ENCODE assay signal across 8 cellular contexts in genomic region chr3:43161684-43162512, GRCh38. TPM values are rescaled to one million over a fixed set of nuclear protein-coding genes. Genes with fewer than 3 reads are reported as not detected.
DNase-seq lines count a peak whose midpoint lies in the region; ATAC-seq, FAIRE-seq and TF ChIP-seq lines count a peak whose summit lies in the region.

No MANE protein-coding gene starts in this region.

- no peak overlapping the region for H4K5ac ChIP-seq in H1 (ENCODE audit: insufficient read length, low read depth, low read length)

- H3K23me2 ChIP-seq in H1 (ENCODE audit: low read depth, low read length): no peaks in the 10 kb centered on the region

- POLR2A ChIA-PET in RWPE1 (lab: Yijun Ruan, JAX; ENCODE audit: low non-redundant PET) (no interaction called here), H1 (lab: Charles Lee; ENCODE audit: partially characterized antibody) (no interaction called here)

- no peaks in the 10 kb centered on the region for H3K36me3 ChIP-seq in H1 (ENCODE audit: control insufficient read depth in 2 of 4, insufficient read depth in 4 of 4, low read length in 3 of 4)

- no peak for DNase-seq in activated CD8-positive, alpha-beta memory T cell treated with anti-CD3 and anti-CD28 coated beads, Interleukin-2, amount 10 ng/mL, durations not matched to agents 7 days and 5 days
- no peak for DNase-seq in activated CD8-positive, alpha-beta memory T cell treated with anti-CD3 and anti-CD28 coated beads for 24 hours
- DNase-seq in RWPE1 (ENCODE audit: low spot score) (peak; percentile 21), H1 (ENCODE audit: low read depth in 1 of 2, low spot score in 2 of 2) (no peak)
- no peak for DNase-seq in natural killer cell treated with Interleukin-12 subunit alpha and Interleukin-12 subunit beta and Interleukin-15 and Interleukin-18, amount 100 ng/mL, for 72 hours (ENCODE audit: low spot score)

- H3K36me3 Mint-ChIP-seq in activated CD8-positive, alpha-beta memory T cell treated with anti-CD3 and anti-CD28 coated beads, Interleukin-2, amount 10 ng/mL, durations not matched to agents 7 days and 5 days: peaks cover 19% of the 10 kb centered on the region
- peaks cover 12% of the 10 kb centered on the region for H3K36me3 Mint-ChIP-seq in natural killer cell treated with Interleukin-12 subunit alpha and Interleukin-12 subunit beta and Interleukin-15 and Interleukin-18, amount 100 ng/mL, for 72 hours

- H2BK5ac ChIP-seq in H1 (ENCODE audit: low read depth, low read length): no peak overlapping the region

- peak; percentile 59 to 60 for TF ChIP-seq RAD21 in H1 (IDR thresholded peaks at IDR 0.05 in 1 of 2, conservative IDR thresholded peaks at IDR 0.05 in 1 of 2; ENCODE audit: low read depth in 2 of 2, low read length in 2 of 2)

- peaks cover 0 to 7% (median 3%) of the 10 kb centered on the region in 4 experiments; a peak in 3 of 7 replicates for H3K4me1 ChIP-seq in H1 (replicated peaks in 1 of 4; ENCODE audit: control insufficient read depth in 3 of 4, insufficient read depth in 4 of 4, low read length in 3 of 4)

- no peak overlapping the region for H2BK20ac ChIP-seq in H1 (ENCODE audit: low read length)

- no peak overlapping the region for H2AFZ ChIP-seq in H1 (ENCODE audit: low read length)

- H3K79me1 ChIP-seq in H1 (ENCODE audit: low read depth, low read length): no peaks in the 10 kb centered on the region

- H3K27me3 ChIP-seq in H1 (replicated peaks in 1 of 4; ENCODE audit: control insufficient read depth in 3 of 4, extremely low read depth in 1 of 4, insufficient read depth in 3 of 4, low read length in 3 of 4): no peaks in the 10 kb centered on the region

- TF ChIP-seq POLR2A in H1 (IDR thresholded peaks at IDR 0.05; ENCODE audit: control extremely low read depth in 1 of 2, low read depth in 2 of 2, low read length in 2 of 2): no peak

- no peak for TF ChIP-seq EP300 in H1 (IDR thresholded peaks at IDR 0.05; ENCODE audit: borderline replicate concordance in 1 of 2, low read depth in 2 of 2, low read length in 2 of 2)

- H3K27ac ChIP-seq in RWPE1: peak overlapping the region; percentile 73
- H3K27ac ChIP-seq in H1 (ENCODE audit: low read depth, low read length): no peak overlapping the region

- 68% methylated on average over 9 of the region's 9 CpGs; no CpG with 5 or more reads in 1 of the 2 experiments for WGBS in H1 (ENCODE audit: extremely low coverage in 1 of 2, insufficient coverage in 1 of 2, insufficient read length in 1 of 2, insufficient replicate concordance in 2 of 2, low coverage in 1 of 2, low lambda C conversion rate in 2 of 2, missing lambda C conversion rate in 1 of 2), 2 experiments

- H4K8ac ChIP-seq in H1 (ENCODE audit: extremely low read depth, insufficient read depth, low read length): no peak overlapping the region; the same call in 1 of the 2 replicates

- H4K91ac ChIP-seq in H1 (replicated peaks; ENCODE audit: insufficient read length, low read length): no peak overlapping the region

- CTCF ChIA-PET in activated CD8-positive, alpha-beta memory T cell treated with anti-CD3 and anti-CD28 coated beads, Interleukin-2, amount 10 ng/mL, durations not matched to agents 7 days and 5 days (lab: Charles Lee): interaction anchor here (0.8 to 5.5 kb wide), 30 partner anchors 9 to 371 kb away, joined by 3 to 62 read pairs (median 4); partner anchors contain the start of gene SNRK
- CTCF ChIA-PET in RWPE1 (lab: Yijun Ruan, JAX): interaction anchor here (0.6 kb wide), 1 partner anchor 11 kb away, joined by 3 read pairs; no protein-coding TSS in a partner anchor
- CTCF ChIA-PET in H1 (lab: Charles Lee; ENCODE audit: partially characterized antibody): interaction anchor here (0.7 to 4.4 kb wide), 21 partner anchors 8 to 350 kb away, joined by 3 to 26 read pairs (median 3); no protein-coding TSS in a partner anchor

- H3K23ac ChIP-seq in H1 (ENCODE audit: insufficient read length): no peak overlapping the region

- no peak overlapping the region for H3K14ac ChIP-seq in H1 (ENCODE audit: insufficient read length)

- no peak overlapping the region for H3K56ac ChIP-seq in H1 (replicated peaks; ENCODE audit: insufficient read length, low read depth, low read length)

- H3K9me3 ChIP-seq in H1 (ENCODE audit: insufficient read depth in 2 of 2, low read depth in 1 of 2, low read length in 1 of 2): no peaks in the 10 kb centered on the region

- H3K9me3 Mint-ChIP-seq in activated CD8-positive, alpha-beta memory T cell treated with anti-CD3 and anti-CD28 coated beads, Interleukin-2, amount 10 ng/mL, durations not matched to agents 7 days and 5 days (ENCODE audit: low read depth): peaks cover 17% of the 10 kb centered on the region
- no peaks in the 10 kb centered on the region for H3K9me3 Mint-ChIP-seq in natural killer cell treated with Interleukin-12 subunit alpha and Interleukin-12 subunit beta and Interleukin-15 and Interleukin-18, amount 100 ng/mL, for 72 hours

- H3K4ac ChIP-seq in H1 (replicated peaks; ENCODE audit: insufficient read length, low read depth, low read length): no peak overlapping the region

- no peak overlapping the region for H2AK5ac ChIP-seq in H1 (ENCODE audit: low read depth, low read length)

- no peak overlapping the region for H2BK120ac ChIP-seq in H1 (replicated peaks; ENCODE audit: low read depth, low read length)

- TF ChIP-seq CTCF in RWPE1 (conservative IDR thresholded peaks at IDR 0.05; ENCODE audit: low read depth) (no peak), H1 (IDR thresholded peaks at IDR 0.05; ENCODE audit: control extremely low read depth in 1 of 3, insufficient read depth in 1 of 3, low read depth in 1 of 3, low read length in 3 of 3) (peak in 2 of 3 experiments; percentile 9 to 35; a peak in 2 of 4 replicates)

- H3K4me1 Mint-ChIP-seq in activated CD8-positive, alpha-beta memory T cell treated with anti-CD3 and anti-CD28 coated beads, Interleukin-2, amount 10 ng/mL, durations not matched to agents 7 days and 5 days: peaks cover 20% of the 10 kb centered on the region
- peaks cover 10 to 18% of the 10 kb centered on the region in 2 donors for H3K4me1 Mint-ChIP-seq in natural killer cell treated with Interleukin-12 subunit alpha and Interleukin-12 subunit beta and Interleukin-15 and Interleukin-18, amount 100 ng/mL, for 72 hours (ENCODE audit: low read depth in 2 of 2)

- peak overlapping the region; percentile 98 for H3K27ac Mint-ChIP-seq in activated CD8-positive, alpha-beta memory T cell treated with anti-CD3 and anti-CD28 coated beads, Interleukin-2, amount 10 ng/mL, durations not matched to agents 7 days and 5 days
- H3K27ac Mint-ChIP-seq in natural killer cell treated with Interleukin-12 subunit alpha and Interleukin-12 subunit beta and Interleukin-15 and Interleukin-18, amount 100 ng/mL, for 72 hours: peak overlapping the region in 1 of 2 donors; percentile 63

- ATAC-seq in activated CD8-positive, alpha-beta memory T cell treated with anti-CD3 and anti-CD28 coated beads, Interleukin-2, amount 10 ng/mL, durations not matched to agents 7 days and 5 days: peak; percentile 64
- no peak for ATAC-seq in natural killer cell treated with Interleukin-12 subunit alpha and Interleukin-12 subunit beta and Interleukin-15 and Interleukin-18, amount 100 ng/mL, for 72 hours
- ATAC-seq in GM19351 (IDR thresholded peaks at IDR 0.05; ENCODE audit: unreplicated experiment) (no peak), GM21786 (IDR thresholded peaks at IDR 0.05; ENCODE audit: unreplicated experiment) (no peak), HG02938 (IDR thresholded peaks at IDR 0.05; ENCODE audit: unreplicated experiment) (no peak)

- FAIRE-seq in H1 (lab: Jason Lieb, UNC): peak; percentile 28

- H3K4me2 ChIP-seq in H1 (ENCODE audit: insufficient read depth in 1 of 2, low read depth in 2 of 2, low read length in 2 of 2): no peak overlapping the region

- no peak overlapping the region for H3K18ac ChIP-seq in H1 (ENCODE audit: extremely low read depth, low read length)

- no peaks in the 10 kb centered on the region for H3K27me3 Mint-ChIP-seq in activated CD8-positive, alpha-beta memory T cell treated with anti-CD3 and anti-CD28 coated beads, Interleukin-2, amount 10 ng/mL, durations not matched to agents 7 days and 5 days
- no peaks in the 10 kb centered on the region for H3K27me3 Mint-ChIP-seq in natural killer cell treated with Interleukin-12 subunit alpha and Interleukin-12 subunit beta and Interleukin-15 and Interleukin-18, amount 100 ng/mL, for 72 hours

- H2BK15ac ChIP-seq in H1 (ENCODE audit: low read length): no peak overlapping the region

- H2BK12ac ChIP-seq in H1 (ENCODE audit: low read depth, low read length): no peak overlapping the region

- no peak overlapping the region for H3K9ac ChIP-seq in H1 (replicated peaks in 1 of 4; ENCODE audit: extremely low read depth in 1 of 4, low read depth in 3 of 4, low read length in 3 of 4)

- no peak overlapping the region for H3K4me3 ChIP-seq in H1 (ENCODE audit: extremely low read depth in 1 of 4, insufficient read depth in 2 of 4, low read depth in 3 of 4, low read length in 4 of 4)

- no peaks in the 10 kb centered on the region for H4K20me1 ChIP-seq in H1 (replicated peaks in 1 of 2; ENCODE audit: control insufficient read depth in 1 of 2, insufficient read depth in 2 of 2, low read length in 2 of 2)

- H3K4me3 Mint-ChIP-seq in activated CD8-positive, alpha-beta memory T cell treated with anti-CD3 and anti-CD28 coated beads, Interleukin-2, amount 10 ng/mL, durations not matched to agents 7 days and 5 days: no peak overlapping the region
- H3K4me3 Mint-ChIP-seq in natural killer cell treated with Interleukin-12 subunit alpha and Interleukin-12 subunit beta and Interleukin-15 and Interleukin-18, amount 100 ng/mL, for 72 hours: peak overlapping the region; percentile 20

- H3K79me2 ChIP-seq in H1 (ENCODE audit: control insufficient read depth in 1 of 2, insufficient read depth in 2 of 2, low read length in 2 of 2): no peaks in the 10 kb centered on the region

TF ChIP-seq in H1, 55 proteins besides CTCF, POLR2A, EP300 and RAD21:
- TF ChIP-seq POU5F1 (IDR thresholded peaks at IDR 0.05; ENCODE audit: low read depth, low read length) (no peak), MAFK (IDR thresholded peaks at IDR 0.05; ENCODE audit: low read depth, low read length) (0 out of 2 replicates have a peak, but pooled peaks have one; percentile 32)

RNA-seq across cellular contexts. Expression of gene POMGNT2, which starts 56.0 kb away (rescaled TPM):
- 1 to 10 TPM; 6.9 to 9.0 TPM for total RNA-seq in activated CD8-positive, alpha-beta memory T cell treated with anti-CD3 and anti-CD28 coated beads, Interleukin-2, amount 10 ng/mL, durations not matched to agents 7 days and 5 days
- 13.6 and 15.6 TPM in 2 replicates for total RNA-seq in H1 (2021; fragmentation: NEBNext Ultra II Directional; extraction: Animal tissue kit (Norgen Biotek cat#: 25700))
- 35.7 and 40.1 TPM in 2 replicates for polyA plus RNA-seq in H1 (2011; rRNA removed)
- polyA plus RNA-seq in H1 (2011; cell fraction: cytosol; rRNA removed): 22.8 TPM
- 26.6 TPM for polyA plus RNA-seq in H1 (2011; cell fraction: nucleus; rRNA removed)
- polyA plus RNA-seq in H1 (2012, experiment 1 of 2): 10.8 to 18.8 TPM (median 17.0 TPM) in 4 replicates
- polyA plus RNA-seq in H1 (2012, experiment 2 of 2): 17.7 TPM
- polyA plus RNA-seq in H1 (2013, experiment 1 of 2): 17.7 TPM
- polyA plus RNA-seq in H1 (2013, experiment 2 of 2): 19.1 TPM
- polyA minus RNA-seq in H1 (2011; rRNA and poly(A)+ RNA removed): 17.0 and 17.2 TPM in 2 replicates
- 9.2 TPM for polyA minus RNA-seq in H1 (2011; cell fraction: cytosol; rRNA and poly(A)+ RNA removed)
- polyA minus RNA-seq in H1 (2011; cell fraction: nucleus; rRNA and poly(A)+ RNA removed): 8.1 TPM
- 1 to 10 TPM; 6.2 to 7.4 TPM for total RNA-seq in natural killer cell treated with Interleukin-12 subunit alpha and Interleukin-12 subunit beta and Interleukin-15 and Interleukin-18, amount 100 ng/mL, for 72 hours
